In the genomic region with DNA sequence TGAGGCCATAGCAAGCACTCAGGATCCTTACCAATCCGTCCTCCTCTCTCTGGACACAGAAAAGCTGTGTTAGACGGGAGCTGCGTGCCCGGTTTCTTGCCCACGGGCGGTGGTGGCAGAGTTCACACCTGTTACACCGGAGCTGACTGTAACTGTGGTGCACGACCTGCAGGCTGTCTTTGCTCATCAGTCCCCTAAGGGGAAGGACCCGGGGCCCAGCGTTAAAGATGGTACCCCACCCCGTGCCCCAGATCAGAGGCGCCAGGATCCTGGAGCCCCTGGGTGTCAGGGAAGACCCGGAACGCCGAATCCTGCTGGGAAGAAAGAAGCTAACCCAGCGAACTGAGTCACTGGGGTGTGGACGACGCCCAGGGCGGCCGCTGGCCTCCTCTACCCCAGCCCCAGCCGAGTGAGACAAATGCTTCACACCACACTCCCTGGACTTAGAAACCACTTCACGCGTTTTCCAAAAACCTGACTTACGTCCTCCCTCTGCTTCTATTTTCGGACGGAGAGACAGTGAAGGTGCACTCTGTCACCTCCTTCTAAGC, we compare ENCODE assay signal across 21 cellular contexts.
"Had no signal": no experiment of that assay in that cellular context is flagged by ENCODE, and none has a peak within 500 bp of the region (broad histone marks: within the 10 kb centered on the region; RNA-seq: fewer than 3 reads in every experiment).

No MANE protein-coding gene starts in this region.

- H3K27ac ChIP-seq: coronary artery, dorsolateral prefrontal cortex, epithelial cell of prostate, esophagus squamous epithelium, gastrocnemius medialis, heart right ventricle, left lung, lower lobe of right lung had no signal

- H3K4me3 ChIP-seq: coronary artery, dorsolateral prefrontal cortex, esophagus squamous epithelium, gastrocnemius medialis, heart right ventricle, left lung, lower lobe of right lung had no signal

- H3K4me1 ChIP-seq: esophagus squamous epithelium, gastrocnemius medialis, heart right ventricle, left lung, lower lobe of right lung had no signal

- H3K36me3 ChIP-seq: esophagus squamous epithelium, gastrocnemius medialis, heart right ventricle, left lung, lower lobe of right lung had no signal

- H3K27me3 ChIP-seq: esophagus squamous epithelium, gastrocnemius medialis had no signal

- H3K9me3 ChIP-seq: esophagus squamous epithelium, gastrocnemius medialis, heart right ventricle, left lung, lower lobe of right lung had no signal

- ATAC-seq: esophagus mucosa, gastrocnemius medialis, heart right ventricle, left cardiac atrium, left lung, left ventricle myocardium superior, lower lobe of right lung had no signal

- DNase-seq: dermis blood vessel endothelial cell; effector CD4-positive, alpha-beta T cell; effector memory CD4-positive, alpha-beta T cell; erythroblast; esophagus squamous epithelium; foreskin fibroblast; foreskin melanocyte; gastrocnemius medialis; glutamatergic neuron; heart right ventricle; hippocampal formation; left cardiac atrium; left lung; left ventricle myocardium superior; lower lobe of right lung; mesenchymal stem cell; midbrain had no signal
